ENCODE assay signal across 1 cellular context in genomic region chr7:151139071-151139521, GRCh38.
TF ChIP-seq lines count a peak whose summit lies in the region.

No MANE protein-coding gene starts in this region.

TF ChIP-seq in HepG2, 621 proteins besides CTCF, POLR2A, EP300 and RAD21:
- no peak for TF ChIP-seq SP140L (CRISPR knock-in tag; IDR thresholded peaks at IDR 0.05; ENCODE audit: borderline replicate concordance)
- TF ChIP-seq THAP9 (CRISPR knock-in tag; IDR thresholded peaks at IDR 0.05; ENCODE audit: borderline replicate concordance) = no peak
- TF ChIP-seq PATZ1 (CRISPR knock-in tag; IDR thresholded peaks at IDR 0.05) = no peak
- no peak for TF ChIP-seq IRX3 (CRISPR knock-in tag; IDR thresholded peaks at IDR 0.05; ENCODE audit: borderline replicate concordance, low read depth)
- TF ChIP-seq CCDC6 (CRISPR knock-in tag; IDR thresholded peaks at IDR 0.05) = no peak
- no peak for TF ChIP-seq ATF1 (CRISPR knock-in tag; IDR thresholded peaks at IDR 0.05)
TF ChIP-seq in HepG2: peak in this region for 0.
